ENCODE assay signal across 2 cellular contexts in genomic region chr9:110939053-110939452, GRCh38.
TF ChIP-seq lines count a peak whose summit lies in the region.

No MANE protein-coding gene starts in this region.

TF ChIP-seq in IMR-90, 13 proteins besides CTCF, POLR2A, EP300 and RAD21 (continued from another document):
- TF ChIP-seq ELK1 (IDR thresholded peaks at IDR 0.05; ENCODE audit: borderline replicate concordance, low read depth, low read length), result no peak
- TF ChIP-seq RFX5 (IDR thresholded peaks at IDR 0.05; ENCODE audit: low read depth, low read length), result no peak
- TF ChIP-seq SMC3 (IDR thresholded peaks at IDR 0.05; ENCODE audit: low read depth, low read length), result no peak
- TF ChIP-seq BHLHE40 (IDR thresholded peaks at IDR 0.05; ENCODE audit: low read depth, low read length), result no peak
- TF ChIP-seq CHD1 (IDR thresholded peaks at IDR 0.05; ENCODE audit: low read depth, low read length), result no peak
- TF ChIP-seq, protein P1, sequence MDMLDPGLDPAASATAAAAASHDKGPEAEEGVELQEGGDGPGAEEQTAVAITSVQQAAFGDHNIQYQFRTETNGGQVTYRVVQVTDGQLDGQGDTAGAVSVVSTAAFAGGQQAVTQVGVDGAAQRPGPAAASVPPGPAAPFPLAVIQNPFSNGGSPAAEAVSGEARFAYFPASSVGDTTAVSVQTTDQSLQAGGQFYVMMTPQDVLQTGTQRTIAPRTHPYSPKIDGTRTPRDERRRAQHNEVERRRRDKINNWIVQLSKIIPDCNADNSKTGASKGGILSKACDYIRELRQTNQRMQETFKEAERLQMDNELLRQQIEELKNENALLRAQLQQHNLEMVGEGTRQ (IDR thresholded peaks at IDR 0.05; ENCODE audit: low read depth, low read length), result no peak
- no peak for TF ChIP-seq MAZ (IDR thresholded peaks at IDR 0.05; ENCODE audit: borderline replicate concordance, low read depth, low read length)

TF ChIP-seq in WTC11, 78 proteins besides CTCF, POLR2A, EP300 and RAD21 (continued from another document):
- no peak for TF ChIP-seq STAT6 (CRISPR knock-in tag; conservative IDR thresholded peaks at IDR 0.05; ENCODE audit: low read depth)
- TF ChIP-seq, protein P2, sequence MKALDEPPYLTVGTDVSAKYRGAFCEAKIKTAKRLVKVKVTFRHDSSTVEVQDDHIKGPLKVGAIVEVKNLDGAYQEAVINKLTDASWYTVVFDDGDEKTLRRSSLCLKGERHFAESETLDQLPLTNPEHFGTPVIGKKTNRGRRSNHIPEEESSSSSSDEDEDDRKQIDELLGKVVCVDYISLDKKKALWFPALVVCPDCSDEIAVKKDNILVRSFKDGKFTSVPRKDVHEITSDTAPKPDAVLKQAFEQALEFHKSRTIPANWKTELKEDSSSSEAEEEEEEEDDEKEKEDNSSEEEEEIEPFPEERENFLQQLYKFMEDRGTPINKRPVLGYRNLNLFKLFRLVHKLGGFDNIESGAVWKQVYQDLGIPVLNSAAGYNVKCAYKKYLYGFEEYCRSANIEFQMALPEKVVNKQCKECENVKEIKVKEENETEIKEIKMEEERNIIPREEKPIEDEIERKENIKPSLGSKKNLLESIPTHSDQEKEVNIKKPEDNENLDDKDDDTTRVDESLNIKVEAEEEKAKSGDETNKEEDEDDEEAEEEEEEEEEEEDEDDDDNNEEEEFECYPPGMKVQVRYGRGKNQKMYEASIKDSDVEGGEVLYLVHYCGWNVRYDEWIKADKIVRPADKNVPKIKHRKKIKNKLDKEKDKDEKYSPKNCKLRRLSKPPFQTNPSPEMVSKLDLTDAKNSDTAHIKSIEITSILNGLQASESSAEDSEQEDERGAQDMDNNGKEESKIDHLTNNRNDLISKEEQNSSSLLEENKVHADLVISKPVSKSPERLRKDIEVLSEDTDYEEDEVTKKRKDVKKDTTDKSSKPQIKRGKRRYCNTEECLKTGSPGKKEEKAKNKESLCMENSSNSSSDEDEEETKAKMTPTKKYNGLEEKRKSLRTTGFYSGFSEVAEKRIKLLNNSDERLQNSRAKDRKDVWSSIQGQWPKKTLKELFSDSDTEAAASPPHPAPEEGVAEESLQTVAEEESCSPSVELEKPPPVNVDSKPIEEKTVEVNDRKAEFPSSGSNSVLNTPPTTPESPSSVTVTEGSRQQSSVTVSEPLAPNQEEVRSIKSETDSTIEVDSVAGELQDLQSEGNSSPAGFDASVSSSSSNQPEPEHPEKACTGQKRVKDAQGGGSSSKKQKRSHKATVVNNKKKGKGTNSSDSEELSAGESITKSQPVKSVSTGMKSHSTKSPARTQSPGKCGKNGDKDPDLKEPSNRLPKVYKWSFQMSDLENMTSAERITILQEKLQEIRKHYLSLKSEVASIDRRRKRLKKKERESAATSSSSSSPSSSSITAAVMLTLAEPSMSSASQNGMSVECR (CRISPR knock-in tag; IDR thresholded peaks at IDR 0.05; ENCODE audit: borderline replicate concordance), result no peak
- TF ChIP-seq ETV6 (CRISPR knock-in tag; IDR thresholded peaks at IDR 0.05), result no peak
- no peak for TF ChIP-seq MYBL2 (CRISPR knock-in tag; IDR thresholded peaks at IDR 0.05)
